ENCODE assay signal across 1 cellular context in genomic region chr6:148866657-148867268, GRCh38.
TF ChIP-seq lines count a peak whose summit lies in the region.

No MANE protein-coding gene starts in this region.

TF ChIP-seq in GM23338, 12 proteins besides CTCF, POLR2A, EP300 and RAD21 (continued from another document):
- no peak for TF ChIP-seq REST (IDR thresholded peaks at IDR 0.05; ENCODE audit: unreplicated experiment)
- TF ChIP-seq EZH2 (IDR thresholded peaks at IDR 0.05; ENCODE audit: low read depth, unreplicated experiment), result no peak
- TF ChIP-seq ZNF114 (CRISPR knock-in tag; IDR thresholded peaks at IDR 0.05), result no peak
- TF ChIP-seq ZNF462 (CRISPR knock-in tag; IDR thresholded peaks at IDR 0.05), result no peak
